9 cellular contexts compared by ENCODE assay signal in genomic region chr6:131061041-131061770, GRCh38. TPM values are rescaled to one million over a fixed set of nuclear protein-coding genes. Genes with fewer than 3 reads are reported as not detected.
A peak's percentile ranks its signal among the peaks of the same experiment; 100 is the strongest.
DNase-seq lines count a peak whose midpoint lies in the region; ATAC-seq and TF ChIP-seq lines count a peak whose summit lies in the region.
"Had no signal": no experiment of that assay in that cellular context is flagged by ENCODE, and none has a peak within 500 bp of the region (broad histone marks: within the 10 kb centered on the region; RNA-seq: fewer than 3 reads in every experiment).

No MANE protein-coding gene starts in this region.

- DNase-seq in choroid plexus epithelial cell (ENCODE audit: low read depth) (peak; percentile 57), WERI-Rb-1 (no peak), SIG-M5 treated with dmso at 0.1 percent for 504 hours (lab: John Stamatoyannopoulos, UW; ENCODE audit: unreplicated experiment) (no peak), NK-92 (lab: John Stamatoyannopoulos, UW; ENCODE audit: unreplicated experiment) (no peak), NCI-H345 (lab: John Stamatoyannopoulos, UW) (no peak)
- no peak for DNase-seq in natural killer cell treated with Interleukin-12 subunit alpha and Interleukin-12 subunit beta and Interleukin-15 and Interleukin-18, amount 100 ng/mL, for 72 hours (ENCODE audit: low spot score)

- H3K27ac Mint-ChIP-seq in natural killer cell treated with Interleukin-12 subunit alpha and Interleukin-12 subunit beta and Interleukin-15 and Interleukin-18, amount 100 ng/mL, for 72 hours, result peak overlapping the region; percentile 12 to 44

- TF ChIP-seq CTCF in KMS-11 (conservative IDR thresholded peaks at IDR 0.05; ENCODE audit: low read depth, low read length) (no peak), choroid plexus epithelial cell (conservative IDR thresholded peaks at IDR 0.05; ENCODE audit: low read depth, low read length) (no peak), WERI-Rb-1 (IDR thresholded peaks at IDR 0.05; ENCODE audit: low read depth, low read length) (no peak)

- H3K4me3 Mint-ChIP-seq in natural killer cell treated with Interleukin-12 subunit alpha and Interleukin-12 subunit beta and Interleukin-15 and Interleukin-18, amount 100 ng/mL, for 72 hours, result peak overlapping the region; percentile 79

- peaks cover 23% of the 10 kb centered on the region for H3K4me1 ChIP-seq in KMS-11 (ENCODE audit: low read depth, poor library complexity, severe bottlenecking)

- H3K9me3 Mint-ChIP-seq in natural killer cell treated with Interleukin-12 subunit alpha and Interleukin-12 subunit beta and Interleukin-15 and Interleukin-18, amount 100 ng/mL, for 72 hours, result no peaks in the 10 kb centered on the region

- peaks cover 10 to 25% of the 10 kb centered on the region in 2 donors for H3K4me1 Mint-ChIP-seq in natural killer cell treated with Interleukin-12 subunit alpha and Interleukin-12 subunit beta and Interleukin-15 and Interleukin-18, amount 100 ng/mL, for 72 hours (ENCODE audit: low read depth in 2 of 2)

- peak overlapping the region; percentile 66 for H3K4me2 ChIP-seq in KMS-11

- H4K20me1 ChIP-seq in KMS-11 (ENCODE audit: insufficient read depth), result no peaks in the 10 kb centered on the region

- no peak overlapping the region for H2AFZ ChIP-seq in KMS-11 (ENCODE audit: low read depth)

- peak; percentile 24 for ATAC-seq in GM18502 (IDR thresholded peaks at IDR 0.05; ENCODE audit: poor library complexity, unreplicated experiment)
- no peak for ATAC-seq in natural killer cell treated with Interleukin-12 subunit alpha and Interleukin-12 subunit beta and Interleukin-15 and Interleukin-18, amount 100 ng/mL, for 72 hours

- H3K27ac ChIP-seq in KMS-11, result no peak overlapping the region
- no peak overlapping the region for H3K27ac ChIP-seq in WERI-Rb-1
- H3K27ac ChIP-seq: VCaP had no signal

- H3K27me3 ChIP-seq in KMS-11 (ENCODE audit: insufficient read depth, low read depth) (no peaks in the 10 kb centered on the region), WERI-Rb-1 (ENCODE audit: insufficient read depth, low read depth, severe bottlenecking) (no peaks in the 10 kb centered on the region)

- H3K36me3 ChIP-seq in KMS-11 (ENCODE audit: insufficient read depth) (no peaks in the 10 kb centered on the region), WERI-Rb-1 (no peaks in the 10 kb centered on the region; the same call in 1 of the 2 replicates)

- no peak overlapping the region for H3K9ac ChIP-seq in KMS-11

- H3K36me3 Mint-ChIP-seq in natural killer cell treated with Interleukin-12 subunit alpha and Interleukin-12 subunit beta and Interleukin-15 and Interleukin-18, amount 100 ng/mL, for 72 hours, result peaks cover 4% of the 10 kb centered on the region

- no peaks in the 10 kb centered on the region for H3K9me3 ChIP-seq in WERI-Rb-1 (ENCODE audit: severe bottlenecking)

- H3K27me3 Mint-ChIP-seq in natural killer cell treated with Interleukin-12 subunit alpha and Interleukin-12 subunit beta and Interleukin-15 and Interleukin-18, amount 100 ng/mL, for 72 hours, result peaks cover 3 to 15% of the 10 kb centered on the region in 2 donors

- H3K4me3 ChIP-seq in KMS-11 (IDR thresholded peaks at IDR 0.05; ENCODE audit: insufficient read depth, low read depth, low read length) (no peak overlapping the region), choroid plexus epithelial cell (ENCODE audit: low read depth, low read length) (peak overlapping the region; percentile 80), WERI-Rb-1 (ENCODE audit: low read depth, low read length) (no peak overlapping the region)

- H3K79me2 ChIP-seq in KMS-11 (ENCODE audit: insufficient read depth, low read depth), result peaks cover 36% of the 10 kb centered on the region; the same call in 1 of the 2 replicates

RNA-seq across cellular contexts. Expression of gene EPB41L2, which starts 1.8 kb away (rescaled TPM):
- total RNA-seq in natural killer cell treated with Interleukin-12 subunit alpha and Interleukin-12 subunit beta and Interleukin-15 and Interleukin-18, amount 100 ng/mL, for 72 hours, result 10 to 100 TPM; 30.5 to 31.0 TPM
